Comparison of ENCODE assay signal across 9 cellular contexts in the genomic region with DNA sequence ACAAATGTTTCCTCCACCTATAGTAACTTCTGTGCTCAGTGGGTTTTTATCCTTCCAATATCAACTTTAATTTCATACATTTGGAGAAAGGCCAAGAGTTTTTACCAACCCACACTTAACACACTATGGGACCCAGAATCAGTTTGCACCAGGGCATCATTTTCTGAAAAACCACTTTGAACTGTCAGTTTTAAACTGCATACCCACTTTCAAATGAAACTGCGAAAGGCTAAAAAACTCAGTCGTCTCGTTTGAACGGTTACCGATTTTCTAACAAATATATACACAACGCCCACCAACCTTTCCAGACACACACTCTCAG. TPM values are rescaled to one million over a fixed set of nuclear protein-coding genes. Genes with fewer than 3 reads are reported as not detected.
A peak's percentile ranks its signal among the peaks of the same experiment; 100 is the strongest.
DNase-seq lines count a peak whose midpoint lies in the region; ATAC-seq and TF ChIP-seq lines count a peak whose summit lies in the region.
"Had no signal": no experiment of that assay in that cellular context is flagged by ENCODE, and none has a peak within 500 bp of the region (broad histone marks: within the 10 kb centered on the region; RNA-seq: fewer than 3 reads in every experiment).

No MANE protein-coding gene starts in this region.

- H3K27me3 ChIP-seq in AG04450 (ENCODE audit: control insufficient read depth, insufficient read depth, low read length): no peaks in the 10 kb centered on the region

- H3K4me1 ChIP-seq in HEK293 (ENCODE audit: control insufficient read depth, insufficient read depth, low read length) (no peaks in the 10 kb centered on the region), mesodermal cell (ENCODE audit: control insufficient read depth, insufficient read depth, low read length, poor library complexity, severe bottlenecking) (peaks cover 3% of the 10 kb centered on the region)

- no peaks in the 10 kb centered on the region for H3K9me3 ChIP-seq in AG04450 (ENCODE audit: control insufficient read depth, insufficient read depth, low read length)
- no peaks in the 10 kb centered on the region for H3K9me3 ChIP-seq in HEK293 (ENCODE audit: control insufficient read depth, insufficient read depth, low read depth, low read length)
- H3K9me3 ChIP-seq in mesodermal cell (ENCODE audit: control insufficient read depth, low read length): no peaks in the 10 kb centered on the region

- ATAC-seq in GM19035 (IDR thresholded peaks at IDR 0.05; ENCODE audit: unreplicated experiment) (no peak), GM19455 (IDR thresholded peaks at IDR 0.05; ENCODE audit: unreplicated experiment) (no peak), GM18870 (IDR thresholded peaks at IDR 0.05; ENCODE audit: unreplicated experiment) (no peak)

- H3K36me3 ChIP-seq in HEK293 (ENCODE audit: control insufficient read depth in 2 of 2, insufficient read depth in 1 of 2, low read length in 2 of 2) (no peaks in the 10 kb centered on the region), mesodermal cell (ENCODE audit: control insufficient read depth, insufficient read depth, low read length) (no peaks in the 10 kb centered on the region)

- in situ Hi-C loops in astrocyte of the cerebellum (cut with HindIII; ENCODE audit: low sequenced_read_pairs): no loop called here

- no peak for DNase-seq in AG04450 (ENCODE audit: low read depth, low spot score)
- DNase-seq in astrocyte of the cerebellum (ENCODE audit: low read depth): no peak
- DNase-seq in NCI-H226: no peak
- DNase-seq: cerebellar nuclear complex had no signal

- H3K4me3 ChIP-seq in AG04450 (ENCODE audit: low read depth, low read length) (peak overlapping the region; percentile 71), HEK293 (ENCODE audit: low read depth, low read length) (peak overlapping the region; percentile 57), astrocyte of the cerebellum (ENCODE audit: low read depth, low read length) (peak overlapping the region; percentile 57), mesodermal cell (ENCODE audit: extremely low read depth, insufficient read depth, low read length, poor library complexity, severe bottlenecking) (peak overlapping the region; percentile 63)

- 0 to 2% methylated on average over 3 to 6 of the region's 6 CpGs for WGBS in mesodermal cell (ENCODE audit: insufficient coverage in 2 of 2), 2 experiments

- CTCF ChIA-PET in AG04450 (lab: Charles Lee) (no interaction called here), HEK293 (lab: Yijun Ruan, JAX) (interaction anchor here (0.5 kb wide), 1 partner anchor 22 kb away, joined by 8 read pairs; no protein-coding TSS in a partner anchor)

- TF ChIP-seq CTCF in AG04450 (IDR thresholded peaks at IDR 0.05; ENCODE audit: low read depth, low read length) (no peak), HEK293 (tag by site-specific recombination; IDR thresholded peaks at IDR 0.05) (no peak), astrocyte of the cerebellum (IDR thresholded peaks at IDR 0.05; ENCODE audit: low read depth, low read length, missing control alignments) (no peak)

- POLR2A ChIA-PET in AG04450 (lab: Yijun Ruan, JAX) (no interaction called here), HEK293 (lab: Yijun Ruan, JAX) (interaction anchor here (0.5 kb wide), 1 partner anchor 91 kb away, joined by 3 read pairs; no protein-coding TSS in a partner anchor)

- H3K27ac ChIP-seq in AG04450 (ENCODE audit: low read depth, low read length): no peak overlapping the region
- no peak overlapping the region for H3K27ac ChIP-seq in HEK293 (ENCODE audit: extremely low read depth, low read depth, low read length)
- no peak overlapping the region for H3K27ac ChIP-seq in mesodermal cell (ENCODE audit: low read depth, low read length, severe bottlenecking)

TF ChIP-seq in HEK293, 187 proteins besides CTCF, POLR2A, EP300 and RAD21:
- no peak for TF ChIP-seq ZNF677 (tag by site-specific recombination; IDR thresholded peaks at IDR 0.05)
- TF ChIP-seq, protein P1, sequence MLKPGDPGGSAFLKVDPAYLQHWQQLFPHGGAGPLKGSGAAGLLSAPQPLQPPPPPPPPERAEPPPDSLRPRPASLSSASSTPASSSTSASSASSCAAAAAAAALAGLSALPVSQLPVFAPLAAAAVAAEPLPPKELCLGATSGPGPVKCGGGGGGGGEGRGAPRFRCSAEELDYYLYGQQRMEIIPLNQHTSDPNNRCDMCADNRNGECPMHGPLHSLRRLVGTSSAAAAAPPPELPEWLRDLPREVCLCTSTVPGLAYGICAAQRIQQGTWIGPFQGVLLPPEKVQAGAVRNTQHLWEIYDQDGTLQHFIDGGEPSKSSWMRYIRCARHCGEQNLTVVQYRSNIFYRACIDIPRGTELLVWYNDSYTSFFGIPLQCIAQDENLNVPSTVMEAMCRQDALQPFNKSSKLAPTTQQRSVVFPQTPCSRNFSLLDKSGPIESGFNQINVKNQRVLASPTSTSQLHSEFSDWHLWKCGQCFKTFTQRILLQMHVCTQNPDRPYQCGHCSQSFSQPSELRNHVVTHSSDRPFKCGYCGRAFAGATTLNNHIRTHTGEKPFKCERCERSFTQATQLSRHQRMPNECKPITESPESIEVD (tag by site-specific recombination; IDR thresholded peaks at IDR 0.05): peak; percentile 41; the same call in 1 of the 2 replicates

RNA-seq across cellular contexts. Expression of a gene that starts 0.4 kb away (rescaled TPM):
- polyA plus RNA-seq in AG04450 (2011; rRNA removed): 1.1 and 1.2 TPM in 2 replicates
- polyA minus RNA-seq in AG04450 (2011; rRNA and poly(A)+ RNA removed): 0.60 and 1.0 TPM in 2 replicates
- 4.0 TPM for polyA plus RNA-seq in mesodermal cell (2013, experiment 1 of 2)
- polyA plus RNA-seq in mesodermal cell (2013, experiment 2 of 2): 5.5 TPM
